In the genomic region with DNA sequence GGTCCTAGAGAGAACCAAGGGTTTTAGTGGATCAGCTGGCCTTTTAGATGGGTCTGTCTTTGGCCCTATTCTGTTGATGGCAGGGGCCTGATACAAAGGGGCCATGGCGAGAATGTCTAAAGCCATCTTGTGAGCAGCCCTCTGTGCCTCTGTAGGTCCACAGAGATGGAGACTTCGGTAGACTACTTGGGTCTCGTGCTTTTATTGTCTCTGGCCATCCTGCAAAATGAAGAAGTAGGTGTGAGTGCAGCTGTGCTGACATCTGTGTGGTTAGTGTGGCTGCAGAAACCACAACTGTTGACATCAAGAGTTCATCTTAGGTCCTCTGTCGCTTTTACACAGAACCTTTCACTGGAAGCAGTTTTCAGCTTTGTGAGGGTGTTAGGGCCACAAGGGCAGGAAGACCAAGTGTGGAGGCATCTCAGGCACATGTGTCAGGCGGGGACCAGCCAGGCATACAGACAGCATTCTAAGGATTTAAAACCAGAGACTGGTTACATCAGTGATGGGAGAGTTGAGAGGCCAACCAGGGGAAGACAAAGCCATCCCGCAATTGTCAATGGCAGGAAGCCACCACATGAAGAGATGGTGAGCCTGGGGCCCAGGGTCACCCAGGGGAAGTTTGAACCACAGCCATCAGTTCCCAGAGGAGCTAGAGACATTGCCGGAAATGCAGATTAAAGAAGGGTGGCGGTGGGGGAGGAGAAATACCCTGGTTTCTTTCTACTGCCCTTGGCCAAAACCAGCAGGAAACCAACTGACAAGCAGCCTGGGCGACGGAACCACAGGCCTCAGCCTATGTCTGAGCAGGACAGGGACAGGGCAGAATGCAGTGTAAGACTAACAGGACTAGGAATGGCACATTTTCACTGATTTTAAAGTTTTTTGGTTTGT, we compare ENCODE assay signal across 1 cellular context.
TF ChIP-seq lines count a peak whose summit lies in the region.

No MANE protein-coding gene starts in this region.

TF ChIP-seq in K562, 482 proteins besides CTCF, POLR2A, EP300 and RAD21 (continued from another document):
- TF ChIP-seq, protein P1, sequence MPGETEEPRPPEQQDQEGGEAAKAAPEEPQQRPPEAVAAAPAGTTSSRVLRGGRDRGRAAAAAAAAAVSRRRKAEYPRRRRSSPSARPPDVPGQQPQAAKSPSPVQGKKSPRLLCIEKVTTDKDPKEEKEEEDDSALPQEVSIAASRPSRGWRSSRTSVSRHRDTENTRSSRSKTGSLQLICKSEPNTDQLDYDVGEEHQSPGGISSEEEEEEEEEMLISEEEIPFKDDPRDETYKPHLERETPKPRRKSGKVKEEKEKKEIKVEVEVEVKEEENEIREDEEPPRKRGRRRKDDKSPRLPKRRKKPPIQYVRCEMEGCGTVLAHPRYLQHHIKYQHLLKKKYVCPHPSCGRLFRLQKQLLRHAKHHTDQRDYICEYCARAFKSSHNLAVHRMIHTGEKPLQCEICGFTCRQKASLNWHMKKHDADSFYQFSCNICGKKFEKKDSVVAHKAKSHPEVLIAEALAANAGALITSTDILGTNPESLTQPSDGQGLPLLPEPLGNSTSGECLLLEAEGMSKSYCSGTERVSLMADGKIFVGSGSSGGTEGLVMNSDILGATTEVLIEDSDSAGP (CRISPR knock-in tag; IDR thresholded peaks at IDR 0.05): no peak
- TF ChIP-seq MECOM (CRISPR knock-in tag; IDR thresholded peaks at IDR 0.05) (no peak), ZNF384 (IDR thresholded peaks at IDR 0.05; ENCODE audit: low read depth, low read length) (no peak), CBFA2T2 (conservative IDR thresholded peaks at IDR 0.05) (peak; percentile 48; the same call in 1 of the 2 replicates), ZFPM2 (CRISPR knock-in tag; IDR thresholded peaks at IDR 0.05) (no peak), CREM (IDR thresholded peaks at IDR 0.05; ENCODE audit: low read depth) (0 out of 2 replicates have a peak, but pooled peaks have one; percentile 44), BRF1 (IDR thresholded peaks at IDR 0.05; ENCODE audit: borderline replicate concordance, extremely low read depth, insufficient read length) (no peak), TCF3 (CRISPR knock-in tag; IDR thresholded peaks at IDR 0.05) (peak; percentile 66), HDAC6 (IDR thresholded peaks at IDR 0.05; ENCODE audit: low read depth, low read length) (no peak), NR2C2 (CRISPR knock-in tag; IDR thresholded peaks at IDR 0.05) (peak; percentile 40; the same call in 1 of the 2 replicates), NR2C2 (tag; IDR thresholded peaks at IDR 0.05) (peak; percentile 86), RCOR1 (IDR thresholded peaks at IDR 0.05; ENCODE audit: borderline replicate concordance in 1 of 2, low read depth in 2 of 2, low read length in 2 of 2) (no peak), ZNF699 (CRISPR knock-in tag; IDR thresholded peaks at IDR 0.05; ENCODE audit: insufficient replicate concordance) (no peak), HEY1 (CRISPR knock-in tag; IDR thresholded peaks at IDR 0.05; ENCODE audit: borderline replicate concordance) (no peak), PRMT5 (CRISPR knock-in tag; IDR thresholded peaks at IDR 0.05) (no peak), KLF10 (CRISPR knock-in tag; IDR thresholded peaks at IDR 0.05) (no peak), JUNB (CRISPR knock-in tag; conservative IDR thresholded peaks at IDR 0.05) (no peak), ZFP36 (IDR thresholded peaks at IDR 0.05; ENCODE audit: low read depth, low read length, partially characterized antibody) (no peak), CBX3 (IDR thresholded peaks at IDR 0.05; ENCODE audit: borderline replicate concordance in 1 of 2, low read length in 2 of 2) (no peak), SAP30 (IDR thresholded peaks at IDR 0.05; ENCODE audit: borderline replicate concordance, insufficient read depth, low read depth, low read length, poor library complexity, severe bottlenecking) (no peak), ZBED1 (IDR thresholded peaks at IDR 0.05) (no peak), POU5F1 (IDR thresholded peaks at IDR 0.05; ENCODE audit: borderline replicate concordance, low read depth, low read length, partially characterized antibody) (no peak), EHMT2 (IDR thresholded peaks at IDR 0.05) (no peak), CHD2 (IDR thresholded peaks at IDR 0.05; ENCODE audit: low read depth, low read length) (no peak)
- TF ChIP-seq, protein P2, sequence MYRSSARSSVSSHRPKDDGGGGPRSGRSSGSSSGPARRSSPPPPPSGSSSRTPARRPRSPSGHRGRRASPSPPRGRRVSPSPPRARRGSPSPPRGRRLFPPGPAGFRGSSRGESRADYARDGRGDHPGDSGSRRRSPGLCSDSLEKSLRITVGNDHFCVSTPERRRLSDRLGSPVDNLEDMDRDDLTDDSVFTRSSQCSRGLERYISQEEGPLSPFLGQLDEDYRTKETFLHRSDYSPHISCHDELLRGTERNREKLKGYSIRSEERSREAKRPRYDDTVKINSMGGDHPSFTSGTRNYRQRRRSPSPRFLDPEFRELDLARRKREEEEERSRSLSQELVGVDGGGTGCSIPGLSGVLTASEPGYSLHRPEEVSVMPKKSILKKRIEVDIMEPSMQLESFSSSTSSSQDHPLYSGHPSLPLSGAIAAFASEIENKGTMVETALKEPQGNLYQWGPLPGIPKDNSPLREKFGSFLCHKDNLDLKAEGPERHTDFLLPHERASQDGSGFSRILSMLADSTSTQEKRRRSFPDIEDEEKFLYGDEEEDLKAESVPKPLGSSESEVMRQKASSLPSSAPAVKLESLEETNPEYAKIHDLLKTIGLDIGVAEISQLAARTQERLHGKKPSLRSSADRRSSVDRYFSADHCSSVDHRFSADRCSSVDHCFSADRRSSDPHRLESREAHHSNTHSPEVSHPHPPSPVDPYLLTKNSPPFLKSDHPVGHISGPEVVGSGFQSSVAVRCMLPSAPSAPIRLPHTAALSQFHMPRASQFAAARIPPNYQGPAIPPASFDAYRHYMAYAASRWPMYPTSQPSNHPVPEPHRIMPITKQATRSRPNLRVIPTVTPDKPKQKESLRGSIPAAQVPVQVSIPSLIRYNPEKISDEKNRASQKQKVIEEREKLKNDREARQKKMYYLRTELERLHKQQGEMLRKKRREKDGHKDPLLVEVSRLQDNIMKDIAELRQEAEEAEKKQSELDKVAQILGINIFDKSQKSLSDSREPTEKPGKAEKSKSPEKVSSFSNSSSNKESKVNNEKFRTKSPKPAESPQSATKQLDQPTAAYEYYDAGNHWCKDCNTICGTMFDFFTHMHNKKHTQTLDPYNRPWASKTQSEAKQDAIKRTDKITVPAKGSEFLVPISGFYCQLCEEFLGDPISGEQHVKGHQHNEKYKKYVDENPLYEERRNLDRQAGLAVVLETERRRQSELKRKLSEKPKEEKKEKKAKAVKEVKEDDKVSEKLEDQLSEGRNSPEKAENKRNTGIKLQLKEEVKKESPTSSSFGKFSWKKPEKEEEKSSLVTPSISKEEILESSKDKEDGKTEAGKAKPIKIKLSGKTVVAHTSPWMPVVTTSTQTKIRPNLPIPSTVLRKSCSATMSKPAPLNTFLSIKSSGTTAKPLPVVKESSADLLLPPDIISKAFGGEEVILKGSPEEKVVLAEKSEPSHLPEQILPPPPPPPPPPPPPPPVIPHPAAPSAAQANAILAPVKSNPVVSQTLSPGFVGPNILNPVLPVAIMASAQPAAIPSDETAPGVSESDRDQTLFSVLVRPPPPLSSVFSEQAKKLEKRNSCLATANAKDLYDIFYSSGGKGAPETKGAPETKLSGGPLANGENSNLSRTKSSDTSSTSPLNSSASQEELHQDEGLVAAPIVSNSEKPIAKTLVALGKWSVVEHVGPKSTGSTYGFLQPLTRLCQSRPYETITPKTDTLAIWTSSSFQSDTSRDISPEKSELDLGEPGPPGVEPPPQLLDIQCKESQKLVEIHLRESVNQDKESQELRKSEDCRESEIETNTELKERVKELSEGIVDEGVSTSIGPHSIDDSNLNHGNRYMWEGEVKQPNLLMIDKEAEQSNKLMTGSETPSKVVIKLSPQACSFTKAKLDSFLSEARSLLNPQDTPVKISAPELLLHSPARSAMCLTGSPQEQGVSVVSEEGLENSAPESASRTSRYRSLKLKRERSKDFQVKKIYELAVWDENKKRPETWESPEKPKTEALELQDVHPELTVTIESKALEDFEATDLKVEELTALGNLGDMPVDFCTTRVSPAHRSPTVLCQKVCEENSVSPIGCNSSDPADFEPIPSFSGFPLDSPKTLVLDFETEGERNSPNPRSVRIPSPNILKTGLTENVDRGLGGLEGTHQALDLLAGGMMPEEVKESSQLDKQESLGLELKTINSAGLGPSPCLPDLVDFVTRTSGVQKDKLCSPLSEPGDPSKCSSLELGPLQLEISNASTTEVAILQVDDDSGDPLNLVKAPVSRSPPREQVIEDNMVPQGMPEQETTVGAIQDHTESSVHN (IDR thresholded peaks at IDR 0.05; ENCODE audit: borderline replicate concordance in 1 of 2, low read depth in 1 of 2): peak in 1 of 2 experiments; percentile 81; a peak in 2 of 4 replicates
- TF ChIP-seq, protein P3, sequence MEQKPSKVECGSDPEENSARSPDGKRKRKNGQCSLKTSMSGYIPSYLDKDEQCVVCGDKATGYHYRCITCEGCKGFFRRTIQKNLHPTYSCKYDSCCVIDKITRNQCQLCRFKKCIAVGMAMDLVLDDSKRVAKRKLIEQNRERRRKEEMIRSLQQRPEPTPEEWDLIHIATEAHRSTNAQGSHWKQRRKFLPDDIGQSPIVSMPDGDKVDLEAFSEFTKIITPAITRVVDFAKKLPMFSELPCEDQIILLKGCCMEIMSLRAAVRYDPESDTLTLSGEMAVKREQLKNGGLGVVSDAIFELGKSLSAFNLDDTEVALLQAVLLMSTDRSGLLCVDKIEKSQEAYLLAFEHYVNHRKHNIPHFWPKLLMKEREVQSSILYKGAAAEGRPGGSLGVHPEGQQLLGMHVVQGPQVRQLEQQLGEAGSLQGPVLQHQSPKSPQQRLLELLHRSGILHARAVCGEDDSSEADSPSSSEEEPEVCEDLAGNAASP (IDR thresholded peaks at IDR 0.05): no peak
- TF ChIP-seq, protein P4, sequence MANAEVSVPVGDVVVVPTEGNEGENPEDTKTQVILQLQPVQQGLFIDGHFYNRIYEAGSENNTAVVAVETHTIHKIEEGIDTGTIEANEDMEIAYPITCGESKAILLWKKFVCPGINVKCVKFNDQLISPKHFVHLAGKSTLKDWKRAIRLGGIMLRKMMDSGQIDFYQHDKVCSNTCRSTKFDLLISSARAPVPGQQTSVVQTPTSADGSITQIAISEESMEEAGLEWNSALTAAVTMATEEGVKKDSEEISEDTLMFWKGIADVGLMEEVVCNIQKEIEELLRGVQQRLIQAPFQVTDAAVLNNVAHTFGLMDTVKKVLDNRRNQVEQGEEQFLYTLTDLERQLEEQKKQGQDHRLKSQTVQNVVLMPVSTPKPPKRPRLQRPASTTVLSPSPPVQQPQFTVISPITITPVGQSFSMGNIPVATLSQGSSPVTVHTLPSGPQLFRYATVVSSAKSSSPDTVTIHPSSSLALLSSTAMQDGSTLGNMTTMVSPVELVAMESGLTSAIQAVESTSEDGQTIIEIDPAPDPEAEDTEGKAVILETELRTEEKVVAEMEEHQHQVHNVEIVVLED (CRISPR knock-in tag; IDR thresholded peaks at IDR 0.05): no peak
- TF ChIP-seq, protein P5, sequence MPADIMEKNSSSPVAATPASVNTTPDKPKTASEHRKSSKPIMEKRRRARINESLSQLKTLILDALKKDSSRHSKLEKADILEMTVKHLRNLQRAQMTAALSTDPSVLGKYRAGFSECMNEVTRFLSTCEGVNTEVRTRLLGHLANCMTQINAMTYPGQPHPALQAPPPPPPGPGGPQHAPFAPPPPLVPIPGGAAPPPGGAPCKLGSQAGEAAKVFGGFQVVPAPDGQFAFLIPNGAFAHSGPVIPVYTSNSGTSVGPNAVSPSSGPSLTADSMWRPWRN (IDR thresholded peaks at IDR 0.05; ENCODE audit: low read depth): peak; percentile 70
- TF ChIP-seq, protein P6, sequence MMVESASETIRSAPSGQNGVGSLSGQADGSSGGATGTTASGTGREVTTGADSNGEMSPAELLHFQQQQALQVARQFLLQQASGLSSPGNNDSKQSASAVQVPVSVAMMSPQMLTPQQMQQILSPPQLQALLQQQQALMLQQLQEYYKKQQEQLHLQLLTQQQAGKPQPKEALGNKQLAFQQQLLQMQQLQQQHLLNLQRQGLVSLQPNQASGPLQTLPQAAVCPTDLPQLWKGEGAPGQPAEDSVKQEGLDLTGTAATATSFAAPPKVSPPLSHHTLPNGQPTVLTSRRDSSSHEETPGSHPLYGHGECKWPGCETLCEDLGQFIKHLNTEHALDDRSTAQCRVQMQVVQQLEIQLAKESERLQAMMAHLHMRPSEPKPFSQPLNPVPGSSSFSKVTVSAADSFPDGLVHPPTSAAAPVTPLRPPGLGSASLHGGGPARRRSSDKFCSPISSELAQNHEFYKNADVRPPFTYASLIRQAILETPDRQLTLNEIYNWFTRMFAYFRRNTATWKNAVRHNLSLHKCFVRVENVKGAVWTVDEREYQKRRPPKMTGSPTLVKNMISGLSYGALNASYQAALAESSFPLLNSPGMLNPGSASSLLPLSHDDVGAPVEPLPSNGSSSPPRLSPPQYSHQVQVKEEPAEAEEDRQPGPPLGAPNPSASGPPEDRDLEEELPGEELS (CRISPR knock-in tag; IDR thresholded peaks at IDR 0.05; ENCODE audit: borderline replicate concordance): no peak
- TF ChIP-seq, protein P7, sequence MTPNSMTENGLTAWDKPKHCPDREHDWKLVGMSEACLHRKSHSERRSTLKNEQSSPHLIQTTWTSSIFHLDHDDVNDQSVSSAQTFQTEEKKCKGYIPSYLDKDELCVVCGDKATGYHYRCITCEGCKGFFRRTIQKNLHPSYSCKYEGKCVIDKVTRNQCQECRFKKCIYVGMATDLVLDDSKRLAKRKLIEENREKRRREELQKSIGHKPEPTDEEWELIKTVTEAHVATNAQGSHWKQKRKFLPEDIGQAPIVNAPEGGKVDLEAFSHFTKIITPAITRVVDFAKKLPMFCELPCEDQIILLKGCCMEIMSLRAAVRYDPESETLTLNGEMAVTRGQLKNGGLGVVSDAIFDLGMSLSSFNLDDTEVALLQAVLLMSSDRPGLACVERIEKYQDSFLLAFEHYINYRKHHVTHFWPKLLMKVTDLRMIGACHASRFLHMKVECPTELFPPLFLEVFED (CRISPR knock-in tag; conservative IDR thresholded peaks at IDR 0.05): no peak
- TF ChIP-seq, protein P8, sequence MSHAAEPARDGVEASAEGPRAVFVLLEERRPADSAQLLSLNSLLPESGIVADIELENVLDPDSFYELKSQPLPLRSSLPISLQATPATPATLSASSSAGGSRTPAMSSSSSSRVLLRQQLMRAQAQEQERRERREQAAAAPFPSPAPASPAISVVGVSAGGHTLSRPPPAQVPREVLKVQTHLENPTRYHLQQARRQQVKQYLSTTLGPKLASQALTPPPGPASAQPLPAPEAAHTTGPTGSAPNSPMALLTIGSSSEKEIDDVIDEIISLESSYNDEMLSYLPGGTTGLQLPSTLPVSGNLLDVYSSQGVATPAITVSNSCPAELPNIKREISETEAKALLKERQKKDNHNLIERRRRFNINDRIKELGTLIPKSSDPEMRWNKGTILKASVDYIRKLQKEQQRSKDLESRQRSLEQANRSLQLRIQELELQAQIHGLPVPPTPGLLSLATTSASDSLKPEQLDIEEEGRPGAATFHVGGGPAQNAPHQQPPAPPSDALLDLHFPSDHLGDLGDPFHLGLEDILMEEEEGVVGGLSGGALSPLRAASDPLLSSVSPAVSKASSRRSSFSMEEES (CRISPR knock-in tag; IDR thresholded peaks at IDR 0.05): no peak
